In genomic region chr1:169995993-169996392, GRCh38 we compare ENCODE assay signal across 1 cellular context.
TF ChIP-seq lines count a peak whose summit lies in the region.

No MANE protein-coding gene starts in this region.

TF ChIP-seq in GM12878, 131 proteins besides CTCF, POLR2A, EP300 and RAD21 (continued from another document):
- TF ChIP-seq CUX1 (IDR thresholded peaks at IDR 0.05; ENCODE audit: insufficient replicate concordance, low read depth, low read length) (no peak), BHLHE40 (IDR thresholded peaks at IDR 0.05; ENCODE audit: borderline replicate concordance in 1 of 2, low read depth in 2 of 2, low read length in 1 of 2) (no peak)
TF ChIP-seq in GM12878: peak in this region for 0.
